ENCODE assay signal across 11 cellular contexts in genomic region chr14:89339579-89339978, GRCh38.
DNase-seq lines count a peak whose midpoint lies in the region; ATAC-seq and TF ChIP-seq lines count a peak whose summit lies in the region.
"Had no signal": no experiment of that assay in that cellular context is flagged by ENCODE, and none has a peak within 500 bp of the region (broad histone marks: within the 10 kb centered on the region; RNA-seq: fewer than 3 reads in every experiment).

No MANE protein-coding gene starts in this region.

- peaks cover 9% of the 10 kb centered on the region for H3K4me1 ChIP-seq in prostate gland (replicated peaks)

- peak overlapping the region; percentile 56 for H3K27ac ChIP-seq in RWPE1
- peak overlapping the region; percentile 38 to 56 for H3K27ac ChIP-seq in prostate gland

- no peaks in the 10 kb centered on the region for H3K27me3 Mint-ChIP-seq in CD14-positive monocyte (ENCODE audit: low read depth in 3 of 3)
- H3K27me3 Mint-ChIP-seq: T-cell had no signal

- CTCF ChIA-PET in RWPE1 (lab: Yijun Ruan, JAX), result interaction anchor here (0.8 kb wide), 1 partner anchor 55 kb away, joined by 3 read pairs; no protein-coding TSS in a partner anchor

- H3K36me3 ChIP-seq in prostate gland, result no peaks in the 10 kb centered on the region

- no peak for TF ChIP-seq POLR2A in prostate gland (IDR thresholded peaks at IDR 0.05)

- H3K36me3 Mint-ChIP-seq in CD14-positive monocyte, result peaks cover 13 to 30% of the 10 kb centered on the region in 2 donors

- POLR2A ChIA-PET in RWPE1 (lab: Yijun Ruan, JAX; ENCODE audit: low non-redundant PET), result no interaction called here

- TF ChIP-seq CTCF in CD14-positive monocyte (IDR thresholded peaks at IDR 0.05), result no peak
- no peak for TF ChIP-seq CTCF in RWPE1 (conservative IDR thresholded peaks at IDR 0.05; ENCODE audit: low read depth)
- TF ChIP-seq CTCF in fibroblast of pulmonary artery (IDR thresholded peaks at IDR 0.05; ENCODE audit: low read length, missing control alignments), result no peak
- TF ChIP-seq CTCF in prostate gland (IDR thresholded peaks at IDR 0.05), result no peak

- peaks cover 35% of the 10 kb centered on the region for H3K4me1 Mint-ChIP-seq in CD14-positive monocyte

- intact Hi-C loops in CD14-positive monocyte (cut with micrococcal nuclease) (no loop called here), prostate gland (cut with DNase I) (no loop called here)

- 41% methylated on average over 9 of the region's 9 CpGs for WGBS in prostate gland

- DNase-seq in CD14-positive monocyte (ENCODE audit: low spot score) (no peak), RWPE1 (ENCODE audit: low spot score) (no peak), fibroblast of pulmonary artery (ENCODE audit: low read depth) (peak; percentile 17), prostate gland (ENCODE audit: low spot score) (no peak), DMS 273 treated with DMSO at 0.1 percent for 48 hours (lab: John Stamatoyannopoulos, UW) (no peak)
- DNase-seq: NCI-H1436 treated with DMSO at 0.1 percent for 48 hours, retina, T-cell had no signal

- H3K4me3 Mint-ChIP-seq in CD14-positive monocyte, result no peak overlapping the region
- H3K4me3 Mint-ChIP-seq: T-cell had no signal

- H3K9me3 ChIP-seq in prostate gland, result no peaks in the 10 kb centered on the region

- H3K27me3 ChIP-seq in prostate gland (replicated peaks; ENCODE audit: insufficient read depth), result no peaks in the 10 kb centered on the region

- H3K27ac Mint-ChIP-seq in CD14-positive monocyte, result peak overlapping the region in 5 of 7 donors; percentile 33 to 63 (median 48)
- H3K27ac Mint-ChIP-seq: T-cell had no signal

- ATAC-seq in HG02763 (IDR thresholded peaks at IDR 0.05; ENCODE audit: unreplicated experiment), result no peak
- no peak for ATAC-seq in GM19324 (IDR thresholded peaks at IDR 0.05; ENCODE audit: low FRiP score, unreplicated experiment)
- ATAC-seq in GM19467 (IDR thresholded peaks at IDR 0.05; ENCODE audit: unreplicated experiment), result no peak
- ATAC-seq: T-cell had no signal

- H3K4me3 ChIP-seq in fibroblast of pulmonary artery (replicated peaks; ENCODE audit: low read depth, low read length) (no peak overlapping the region), prostate gland (no peak overlapping the region)

- no peaks in the 10 kb centered on the region for H3K9me3 Mint-ChIP-seq in CD14-positive monocyte
- H3K9me3 Mint-ChIP-seq: T-cell had no signal
